In genomic region chr12:119920064-119920463, GRCh38 we compare ENCODE assay signal across 37 cellular contexts.
"Had no signal": no experiment of that assay in that cellular context is flagged by ENCODE, and none has a peak within 500 bp of the region (broad histone marks: within the 10 kb centered on the region; RNA-seq: fewer than 3 reads in every experiment).

No MANE protein-coding gene starts in this region.

- FAIRE-seq: astrocyte, TTC549 had no signal

- H3K9me3 ChIP-seq: adrenal gland, body of pancreas, breast epithelium had no signal

- H3K4me1 Mint-ChIP-seq: activated B cell treated with CpG ODN at 0.5 μM for 24 hours; activated CD4-positive, alpha-beta T cell treated with anti-CD3 and anti-CD28 coated beads, Interleukin-2, amount 10 ng/mL, durations not matched to agents 24 days and 14 days; activated naive CD8-positive, alpha-beta T cell treated with anti-CD3 and anti-CD28 coated beads for 36 hours; activated T-helper 17 cell treated with anti-CD3 and anti-CD28 coated beads, Interleukin-2, amount 50 U/mL, for 72 hours had no signal

- ATAC-seq: activated CD8-positive, alpha-beta T cell treated with anti-CD3 and anti-CD28 coated beads for 36 hours; activated naive CD4-positive, alpha-beta T cell treated with anti-CD3 and anti-CD28 coated beads, Interleukin-2, amount 50 U/mL, for 72 hours; activated T-cell treated with anti-CD3 and anti-CD28 coated beads, Interleukin-2, amount 50 U/mL, for 4 hours; activated T-cell treated with anti-CD3 and anti-CD28 coated beads, Interleukin-2, amount 50 U/mL, for 72 hours; activated T-helper 17 cell treated with anti-CD3 and anti-CD28 coated beads, Interleukin-2, amount 50 U/mL, for 72 hours; body of pancreas had no signal

- H3K36me3 ChIP-seq: adrenal gland, brain microvascular endothelial cell, breast epithelium had no signal

- DNase-seq: activated B cell treated with CpG ODN at 0.5 μM for 24 hours; activated CD4-positive, alpha-beta memory T cell treated with anti-CD3 and anti-CD28 coated beads for 36 hours; activated CD4-positive, alpha-beta T cell treated with anti-CD3 and anti-CD28 coated beads for 4 hours; activated CD4-positive, alpha-beta T cell treated with anti-CD3 and anti-CD28 coated beads, Interleukin-2, amount 10 ng/mL, durations not matched to agents 24 days and 14 days; activated CD4-positive, alpha-beta T cell treated with anti-CD3 and anti-CD28 coated beads, Interleukin-2, amount 50 U/mL, for 1 hour; activated CD4-positive, alpha-beta T cell treated with anti-CD3 and anti-CD28 coated beads, Interleukin-2, amount 50 U/mL, for 4 hours; activated CD4-positive, CD25-positive, alpha-beta regulatory T cell treated with anti-CD3 and anti-CD28 coated beads, Interleukin-2, amount 50 U/mL, for 72 hours; activated CD8-positive, alpha-beta memory T cell treated with anti-CD3 and anti-CD28 coated beads, Interleukin-2, amount 50 U/mL, for 4 hours; activated CD8-positive, alpha-beta T cell treated with anti-CD3 and anti-CD28 coated beads for 36 hours; activated effector memory CD4-positive, alpha-beta T cell treated with anti-CD3 and anti-CD28 coated beads, Interleukin-2, amount 50 U/mL, for 16 hours; activated gamma-delta T cell treated with Interleukin-2 at 50 U/mL for 16 hours; activated naive CD4-positive, alpha-beta T cell; activated naive CD4-positive, alpha-beta T cell treated with anti-CD3 and anti-CD28 coated beads for 36 hours; activated naive CD4-positive, alpha-beta T cell treated with anti-CD3 and anti-CD28 coated beads, Interleukin-2, amount 50 U/mL, for 16 hours; activated naive CD8-positive, alpha-beta T cell treated with anti-CD3 and anti-CD28 coated beads for 36 hours; activated T-cell treated with anti-CD3 and anti-CD28 coated beads for 4 hours; activated T-cell treated with anti-CD3 and anti-CD28 coated beads, Interleukin-2, amount 50 U/mL, for 1 hour; activated T-cell treated with anti-CD3 and anti-CD28 coated beads, Interleukin-2, amount 50 U/mL, for 4 hours; activated T-cell treated with anti-CD3 and anti-CD28 coated beads, Interleukin-2, amount 50 U/mL, for 72 hours; adrenal gland; amniotic stem cell; aorta; body of pancreas; brain microvascular endothelial cell; central memory CD4-positive, alpha-beta T cell; T-helper 1 cell; T-helper 2 cell; T-helper 9 cell had no signal

- H3K27me3 ChIP-seq: adrenal gland, body of pancreas, brain microvascular endothelial cell had no signal

- H3K27ac Mint-ChIP-seq: activated B cell treated with CpG ODN at 0.5 μM for 24 hours; activated CD4-positive, alpha-beta memory T cell treated with anti-CD3 and anti-CD28 coated beads for 36 hours; activated CD4-positive, alpha-beta T cell treated with anti-CD3 and anti-CD28 coated beads, Interleukin-2, amount 10 ng/mL, durations not matched to agents 24 days and 14 days; activated CD8-positive, alpha-beta T cell treated with anti-CD3 and anti-CD28 coated beads for 36 hours; activated naive CD4-positive, alpha-beta T cell treated with anti-CD3 and anti-CD28 coated beads for 36 hours; activated naive CD4-positive, alpha-beta T cell treated with anti-CD3 and anti-CD28 coated beads, Interleukin-2, amount 50 U/mL, for 72 hours; activated naive CD8-positive, alpha-beta T cell treated with anti-CD3 and anti-CD28 coated beads for 36 hours; activated T-cell treated with anti-CD3 and anti-CD28 coated beads, Interleukin-2, amount 50 U/mL, for 72 hours; activated T-helper 1 cell treated with anti-CD3 and anti-CD28 coated beads, Interleukin-12 subunit alpha, Interleukin-12 subunit beta, Interleukin-2, Interleukin-4 antibody, amounts not matched to agents 30 ng/mL and 10 ng/mL and 1 ng/mL, durations not matched to agents 14 hours and 24 hours and 36 hours; activated T-helper 17 cell treated with anti-CD3 and anti-CD28 coated beads, Interleukin-2, amount 50 U/mL, for 72 hours; T-helper 1 cell treated with Interleukin-12 subunit alpha and Interleukin-12 subunit beta and Interleukin-4 antibody, amounts not matched to agents 30 μg/mL and 1 μg/mL, for 36 hours; T-helper 2 cell treated with Interferon-gamma antibody and Interleukin-4, amounts not matched to agents 5 μg/mL and 100 μg/mL, for 36 hours had no signal

- H3K4me1 ChIP-seq: adrenal gland, body of pancreas, breast epithelium had no signal

- H3K4me3 Mint-ChIP-seq: activated B cell treated with CpG ODN at 0.5 μM for 24 hours; activated CD4-positive, alpha-beta memory T cell treated with anti-CD3 and anti-CD28 coated beads for 36 hours; activated CD4-positive, alpha-beta T cell treated with anti-CD3 and anti-CD28 coated beads, Interleukin-2, amount 10 ng/mL, durations not matched to agents 24 days and 14 days; activated CD8-positive, alpha-beta T cell treated with anti-CD3 and anti-CD28 coated beads for 36 hours; activated naive CD4-positive, alpha-beta T cell treated with anti-CD3 and anti-CD28 coated beads for 36 hours; activated naive CD8-positive, alpha-beta T cell treated with anti-CD3 and anti-CD28 coated beads for 36 hours; activated T-cell treated with anti-CD3 and anti-CD28 coated beads, Interleukin-2, amount 50 U/mL, for 4 hours; activated T-cell treated with anti-CD3 and anti-CD28 coated beads, Interleukin-2, amount 50 U/mL, for 72 hours; activated T-helper 1 cell treated with anti-CD3 and anti-CD28 coated beads, Interleukin-12 subunit alpha, Interleukin-12 subunit beta, Interleukin-2, Interleukin-4 antibody, amounts not matched to agents 30 ng/mL and 10 ng/mL and 1 ng/mL, durations not matched to agents 14 hours and 24 hours and 36 hours; activated T-helper 17 cell treated with anti-CD3 and anti-CD28 coated beads, Interleukin-2, amount 50 U/mL, for 72 hours; T-helper 1 cell treated with Interleukin-12 subunit alpha and Interleukin-12 subunit beta and Interleukin-4 antibody, amounts not matched to agents 30 μg/mL and 1 μg/mL, for 36 hours; T-helper 2 cell treated with Interferon-gamma antibody and Interleukin-4, amounts not matched to agents 5 μg/mL and 100 μg/mL, for 36 hours had no signal

- H3K27me3 Mint-ChIP-seq: activated CD4-positive, alpha-beta memory T cell treated with anti-CD3 and anti-CD28 coated beads for 36 hours had no signal

- H3K27ac ChIP-seq: adrenal gland, body of pancreas, brain microvascular endothelial cell, breast epithelium, VCaP had no signal

- H3K4me3 ChIP-seq: adrenal gland, body of pancreas, breast epithelium had no signal

- H3K9me3 Mint-ChIP-seq: activated B cell treated with CpG ODN at 0.5 μM for 24 hours; activated CD4-positive, alpha-beta memory T cell treated with anti-CD3 and anti-CD28 coated beads for 36 hours; activated CD4-positive, alpha-beta T cell treated with anti-CD3 and anti-CD28 coated beads, Interleukin-2, amount 10 ng/mL, durations not matched to agents 24 days and 14 days; activated CD8-positive, alpha-beta T cell treated with anti-CD3 and anti-CD28 coated beads for 36 hours; activated naive CD4-positive, alpha-beta T cell treated with anti-CD3 and anti-CD28 coated beads for 36 hours; activated naive CD4-positive, alpha-beta T cell treated with anti-CD3 and anti-CD28 coated beads, Interleukin-2, amount 50 U/mL, for 72 hours; activated naive CD8-positive, alpha-beta T cell treated with anti-CD3 and anti-CD28 coated beads for 36 hours; activated T-cell treated with anti-CD3 and anti-CD28 coated beads, Interleukin-2, amount 50 U/mL, for 4 hours; activated T-cell treated with anti-CD3 and anti-CD28 coated beads, Interleukin-2, amount 50 U/mL, for 72 hours; activated T-helper 1 cell treated with anti-CD3 and anti-CD28 coated beads, Interleukin-12 subunit alpha, Interleukin-12 subunit beta, Interleukin-2, Interleukin-4 antibody, amounts not matched to agents 30 ng/mL and 10 ng/mL and 1 ng/mL, durations not matched to agents 14 hours and 24 hours and 36 hours; activated T-helper 17 cell treated with anti-CD3 and anti-CD28 coated beads, Interleukin-2, amount 50 U/mL, for 72 hours; T-helper 1 cell treated with Interleukin-12 subunit alpha and Interleukin-12 subunit beta and Interleukin-4 antibody, amounts not matched to agents 30 μg/mL and 1 μg/mL, for 36 hours; T-helper 2 cell treated with Interferon-gamma antibody and Interleukin-4, amounts not matched to agents 5 μg/mL and 100 μg/mL, for 36 hours had no signal

- H3K36me3 Mint-ChIP-seq: activated CD4-positive, alpha-beta memory T cell treated with anti-CD3 and anti-CD28 coated beads for 36 hours; activated naive CD4-positive, alpha-beta T cell treated with anti-CD3 and anti-CD28 coated beads, Interleukin-2, amount 50 U/mL, for 72 hours; activated naive CD8-positive, alpha-beta T cell treated with anti-CD3 and anti-CD28 coated beads for 36 hours had no signal
